In the genomic region with DNA sequence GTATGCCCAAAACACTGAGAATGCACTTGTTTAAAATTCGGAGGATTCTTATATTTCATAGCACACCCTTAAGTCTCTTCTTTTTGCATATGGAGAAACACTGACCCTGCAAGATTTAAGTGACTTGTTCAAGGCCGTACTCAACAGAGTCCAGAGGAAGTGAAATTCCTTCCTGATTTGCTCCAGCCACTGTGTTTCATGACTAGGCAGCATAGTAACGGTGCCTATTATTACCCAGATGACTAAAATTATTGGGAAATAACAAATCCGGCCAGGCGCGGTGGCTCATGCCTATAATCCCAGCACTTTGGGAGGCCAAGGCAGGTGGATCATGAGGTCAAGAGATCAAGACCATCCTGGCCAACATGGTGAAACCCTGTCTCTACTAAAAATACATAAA, we compare ENCODE assay signal across 2 cellular contexts. TPM values are rescaled to one million over a fixed set of nuclear protein-coding genes. Genes with fewer than 3 reads are reported as not detected.
"Had no signal": no experiment of that assay in that cellular context is flagged by ENCODE, and none has a peak within 500 bp of the region (broad histone marks: within the 10 kb centered on the region; RNA-seq: fewer than 3 reads in every experiment).

No MANE protein-coding gene starts in this region.

RNA-seq across cellular contexts. Expression of gene DEPDC7, which starts 33.0 kb away (rescaled TPM):
- total RNA-seq: activated B cell treated with CpG ODN at 0.5 μM for 24 hours, endothelial cell of umbilical vein had no signal
